15 cellular contexts compared by ENCODE assay signal in the genomic region with DNA sequence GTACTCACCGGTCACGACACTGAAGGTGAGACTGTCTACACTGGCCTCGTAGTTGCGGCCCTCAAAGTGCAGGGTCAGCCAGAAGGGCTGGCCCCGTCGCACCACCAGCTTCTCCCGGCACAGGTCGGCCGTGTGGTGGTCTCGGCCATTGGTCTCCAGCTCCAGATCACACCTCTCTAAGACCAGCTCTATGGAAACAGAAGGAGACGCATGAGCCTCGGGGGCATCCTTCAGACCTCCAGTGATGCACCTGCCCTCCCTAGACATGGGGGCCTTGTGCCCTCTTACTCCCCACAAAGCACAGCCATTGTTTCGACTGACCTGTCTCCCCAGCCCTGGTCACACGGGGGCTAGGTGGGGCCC.
"Had no signal": no experiment of that assay in that cellular context is flagged by ENCODE, and none has a peak within 500 bp of the region (broad histone marks: within the 10 kb centered on the region; RNA-seq: fewer than 3 reads in every experiment).

No MANE protein-coding gene starts in this region.

- H3K9me3 ChIP-seq: prostate gland, sigmoid colon, testis had no signal

- H3K36me3 ChIP-seq: prostate gland had no signal

- ATAC-seq: activated T-cell treated with anti-CD3 and anti-CD28 coated beads, Interleukin-2, amount 50 U/mL, for 4 hours; natural killer cell treated with Interleukin-12 subunit alpha and Interleukin-12 subunit beta and Interleukin-15 and Interleukin-18, amount 100 ng/mL, for 72 hours; stimulated activated naive CD8-positive, alpha-beta T cell treated with anti-CD3 and anti-CD28 coated beads, Interleukin-15, Interleukin-2, amounts not matched to agents 100 U/mL and 50 U/mL, for 24 hours had no signal

- H3K27me3 ChIP-seq: sigmoid colon, testis had no signal

- DNase-seq: activated CD4-positive, alpha-beta T cell treated with anti-CD3 and anti-CD28 coated beads, Interleukin-2, amount 50 U/mL, for 48 hours; activated CD4-positive, CD25-positive, alpha-beta regulatory T cell treated with anti-CD3 and anti-CD28 coated beads, Interleukin-2, amount 50 U/mL, for 72 hours; activated gamma-delta T cell treated with Interleukin-2 at 50 U/mL for 16 hours; activated naive CD8-positive, alpha-beta T cell treated with anti-CD3 and anti-CD28 coated beads, Interleukin-2, amount 10 ng/mL, durations not matched to agents 7 days and 5 days; activated T-cell treated with anti-CD3 and anti-CD28 coated beads, Interleukin-2, amount 50 U/mL, for 4 hours; anterior cingulate cortex; hippocampal formation; kidney glomerular epithelial cell; occipital lobe; stimulated activated CD4-positive, alpha-beta T cell treated with anti-CD3 and anti-CD28 coated beads, Interleukin-12 subunit alpha, Interleukin-12 subunit beta, amount 100 ng/mL, for 4 hours; stimulated activated naive CD8-positive, alpha-beta T cell treated with anti-CD3 and anti-CD28 coated beads, Interleukin-15, Interleukin-2, amounts not matched to agents 100 U/mL and 50 U/mL, for 24 hours; testis had no signal

- H3K27ac ChIP-seq: prostate gland, testis had no signal

- H3K4me3 ChIP-seq: prostate gland, sigmoid colon, testis had no signal
